ENCODE assay signal across 20 cellular contexts in genomic region chr3:160747437-160747836, GRCh38.
"Had no signal": no experiment of that assay in that cellular context is flagged by ENCODE, and none has a peak within 500 bp of the region (broad histone marks: within the 10 kb centered on the region; RNA-seq: fewer than 3 reads in every experiment).

No MANE protein-coding gene starts in this region.

- FAIRE-seq: RCC 7860 had no signal

- ATAC-seq: activated CD4-positive, alpha-beta T cell treated with anti-CD3 and anti-CD28 coated beads for 36 hours; PC-3; T-helper 17 cell had no signal

- H3K27ac ChIP-seq: adrenal gland, breast epithelium, WERI-Rb-1 had no signal

- H3K4me3 ChIP-seq: breast epithelium had no signal

- H3K9me3 ChIP-seq: adrenal gland, breast epithelium had no signal

- H3K36me3 ChIP-seq: adrenal gland, breast epithelium, WERI-Rb-1 had no signal

- H3K4me1 ChIP-seq: breast epithelium had no signal

- DNase-seq: activated CD4-positive, alpha-beta memory T cell treated with anti-CD3 and anti-CD28 coated beads, Interleukin-2, amount 10 ng/mL, durations not matched to agents 7 days and 5 days; activated CD4-positive, alpha-beta T cell treated with anti-CD3 and anti-CD28 coated beads for 36 hours; activated CD4-positive, alpha-beta T cell treated with anti-CD3 and anti-CD28 coated beads, Interleukin-2, amount 50 U/mL, for 1 hour; activated naive CD4-positive, alpha-beta T cell treated with anti-CD3 and anti-CD28 coated beads, Interleukin-2, amount 50 U/mL, for 16 hours; activated naive CD8-positive, alpha-beta T cell treated with anti-CD3 and anti-CD28 coated beads, Interleukin-2, amount 10 ng/mL, durations not matched to agents 7 days and 5 days; adrenal gland; central memory CD4-positive, alpha-beta T cell; NCI-H1105 treated with DMSO at 0.1 percent for 48 hours; NCI-H1436 treated with DMSO at 0.1 percent for 48 hours; NCI-H187; NCI-H2081; NCI-H510A treated with DMSO at 0.1 percent for 48 hours; NCI-H69; PC-3; SHP77 treated with DMSO at 0.1 percent for 48 hours; T-helper 17 cell; T-helper 9 cell; WERI-Rb-1 had no signal

- H3K27me3 ChIP-seq: adrenal gland, breast epithelium had no signal
